Comparison of ENCODE assay signal across 26 cellular contexts in the genomic region with DNA sequence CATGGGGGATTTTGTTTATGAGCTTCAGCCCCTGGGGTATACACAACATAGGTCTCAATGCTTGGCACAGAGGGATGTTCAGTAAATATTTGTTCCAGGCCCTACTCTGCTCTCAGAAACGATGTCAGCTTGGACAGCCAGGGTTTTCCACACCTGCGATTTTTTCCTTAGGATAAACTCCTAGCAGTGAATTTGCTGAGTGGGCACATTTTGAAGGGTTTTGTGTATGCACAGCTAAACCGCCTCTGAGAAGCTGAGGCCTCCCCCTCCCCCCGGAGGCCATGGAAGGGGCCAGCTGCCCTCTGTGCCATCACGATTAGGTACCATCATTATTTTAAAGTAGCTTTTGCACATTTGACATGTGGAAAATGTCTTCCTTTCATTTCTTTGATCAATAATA.
DNase-seq lines count a peak whose midpoint lies in the region; ATAC-seq, FAIRE-seq and TF ChIP-seq lines count a peak whose summit lies in the region.
"Had no signal": no experiment of that assay in that cellular context is flagged by ENCODE, and none has a peak within 500 bp of the region (broad histone marks: within the 10 kb centered on the region; RNA-seq: fewer than 3 reads in every experiment).

No MANE protein-coding gene starts in this region.

- H3K9me1 ChIP-seq in K562 (ENCODE audit: control insufficient read depth, insufficient read depth, low read length): no peaks in the 10 kb centered on the region

- DNase-seq in NCI-H1417 (lab: John Stamatoyannopoulos, UW) (peak in 2 of 3 experiments; percentile 11 to 40), NCI-H1417 treated with DMSO at 0.1 percent for 48 hours (lab: John Stamatoyannopoulos, UW) (no peak), HepG2 (ENCODE audit: low spot score) (no peak), right lobe of liver (no peak), K562 (ENCODE audit: extremely low read depth in 1 of 4, low spot score in 3 of 4) (no peak), NCI-H2107 (lab: John Stamatoyannopoulos, UW) (no peak), NCI-H2029 treated with DMSO at 0.1 percent for 48 hours (lab: John Stamatoyannopoulos, UW) (no peak)
- DNase-seq: ACHN; BE2C; C1 segment of cervical spinal cord; CD4-positive, alpha-beta memory T cell; CD4-positive, CD25-positive, alpha-beta regulatory T cell; CD8-positive, alpha-beta memory T cell; COR-L47; DMS 273 treated with DMSO at 0.1 percent for 48 hours; DMS153; DMS53; DMS79; DND-41; EL; GDM1 had no signal

- H3K4me3 ChIP-seq in HepG2 (replicated peaks in 1 of 3; ENCODE audit: insufficient read depth in 1 of 3, low read depth in 2 of 3, low read length in 3 of 3): no peak overlapping the region
- no peak overlapping the region for H3K4me3 ChIP-seq in right lobe of liver
- H3K4me3 ChIP-seq in K562: no peak overlapping the region
- H3K4me3 ChIP-seq: BLaER1, GM12878 had no signal

- FAIRE-seq in HepG2 (lab: Jason Lieb, UNC) (no peak), K562 (lab: Jason Lieb, UNC) (no peak)
- FAIRE-seq: GM12878, GM12892, GM18507 had no signal

- CTCF ChIA-PET in HepG2 (lab: Yijun Ruan, JAX; ENCODE audit: low intra/inter-chr PET ratio, low total read pairs): no interaction called here
- CTCF ChIA-PET in K562 (lab: Yijun Ruan, JAX; ENCODE audit: low intra/inter-chr PET ratio): no interaction called here

- TF ChIP-seq CTCF in HepG2 (CRISPR knock-in tag; IDR thresholded peaks at IDR 0.05) (no peak), right lobe of liver (IDR thresholded peaks at IDR 0.05) (no peak), K562 (IDR thresholded peaks at IDR 0.05 in 2 of 3, conservative IDR thresholded peaks at IDR 0.05 in 1 of 3; ENCODE audit: insufficient read depth in 2 of 3, low read depth in 1 of 3, low read length in 3 of 3) (no peak)

- in situ Hi-C loops in HepG2 (cut with HindIII; ENCODE audit: extremely low pct_ligation_motif_present, low pct_unique_long_range_greater_than_20kb): no loop called here
- in situ Hi-C loops in K562 (cut with MboI): no loop called here

- H3K9ac ChIP-seq in HepG2 (ENCODE audit: insufficient read depth, low read depth, low read length) (no peak overlapping the region), K562 (ENCODE audit: insufficient read depth in 1 of 2, low read depth in 2 of 2, low read length in 2 of 2) (no peak overlapping the region)
- H3K9ac ChIP-seq: BLaER1 had no signal

- no peak for ATAC-seq in HepG2
- no peak for ATAC-seq in right lobe of liver
- ATAC-seq in K562: no peak
- ATAC-seq: GM12878 had no signal

- intact Hi-C loops in HepG2 (cut with micrococcal nuclease; ENCODE audit: unreplicated experiment) (no loop called here), right lobe of liver (cut with DNase I) (no loop called here), K562 (cut with micrococcal nuclease) (no loop called here)

- no peak for TF ChIP-seq RAD21 in HepG2 (CRISPR knock-in tag; IDR thresholded peaks at IDR 0.05)
- TF ChIP-seq RAD21 in K562 (CRISPR knock-in tag; conservative IDR thresholded peaks at IDR 0.05 in 1 of 2, IDR thresholded peaks at IDR 0.05 in 1 of 2): no peak

- WGBS in HepG2 (ENCODE audit: low lambda C conversion rate): 11% methylated on average over 5 of the region's 5 CpGs
- WGBS in right lobe of liver (ENCODE audit: insufficient coverage, low coverage, low lambda C conversion rate, missing lambda C conversion rate): 43% methylated on average over 4 of the region's 5 CpGs
- 1% methylated on average over 5 of the region's 5 CpGs for WGBS in K562 (ENCODE audit: insufficient coverage, low coverage, missing lambda C conversion rate)

- H3K4me2 ChIP-seq in HepG2 (ENCODE audit: low read depth, low read length): no peak overlapping the region
- H3K4me2 ChIP-seq in K562 (ENCODE audit: insufficient read depth, low read length): no peak overlapping the region
- H3K4me2 ChIP-seq: BLaER1 had no signal

- POLR2A ChIA-PET in HepG2 (lab: Yijun Ruan, JAX) (no interaction called here), K562 (lab: Yijun Ruan, JAX) (interaction anchor here (1.3 to 1.6 kb wide), 2 partner anchors 14 to 19 kb away, joined by 3 to 4 read pairs; no protein-coding TSS in a partner anchor)

- no peaks in the 10 kb centered on the region for H3K4me1 ChIP-seq in HepG2 (ENCODE audit: insufficient read depth, low read length)
- no peaks in the 10 kb centered on the region for H3K4me1 ChIP-seq in right lobe of liver
- H3K4me1 ChIP-seq in K562 (replicated peaks in 1 of 2; ENCODE audit: control insufficient read depth in 2 of 2, insufficient read depth in 2 of 2, low read length in 2 of 2): no peaks in the 10 kb centered on the region; a peak in 1 of 5 replicates
- H3K4me1 ChIP-seq: BE2C had no signal

- no peak overlapping the region for H2AFZ ChIP-seq in HepG2 (ENCODE audit: low read length)
- no peak overlapping the region for H2AFZ ChIP-seq in K562 (ENCODE audit: low read depth, low read length)

- no peaks in the 10 kb centered on the region for H3K36me3 ChIP-seq in HepG2 (replicated peaks in 1 of 2; ENCODE audit: control insufficient read depth in 1 of 2, insufficient read depth in 2 of 2, low read length in 2 of 2)
- H3K36me3 ChIP-seq in right lobe of liver: no peaks in the 10 kb centered on the region
- H3K36me3 ChIP-seq in K562 (ENCODE audit: control insufficient read depth, insufficient read depth, low read length): no peaks in the 10 kb centered on the region
- H3K36me3 ChIP-seq: BE2C, BLaER1 had no signal

- no peak for TF ChIP-seq EP300 in HepG2 (IDR thresholded peaks at IDR 0.05; ENCODE audit: low read depth in 2 of 2, low read length in 2 of 2)
- no peak for TF ChIP-seq EP300 in HepG2 (CRISPR knock-in tag; IDR thresholded peaks at IDR 0.05; ENCODE audit: borderline replicate concordance)
- TF ChIP-seq EP300 in K562 (IDR thresholded peaks at IDR 0.05; ENCODE audit: low read length): no peak

- TF ChIP-seq POLR2A in HepG2 (IDR thresholded peaks at IDR 0.05; ENCODE audit: insufficient read depth in 1 of 2, low read depth in 2 of 2, low read length in 2 of 2): no peak
- TF ChIP-seq POLR2A in right lobe of liver (IDR thresholded peaks at IDR 0.05): no peak
- no peak for TF ChIP-seq POLR2A in K562 (conservative IDR thresholded peaks at IDR 0.05)

- H3K27me3 ChIP-seq in HepG2 (ENCODE audit: control insufficient read depth in 1 of 2, insufficient read depth in 2 of 2, low read length in 2 of 2): peaks cover 18 to 86% of the 10 kb centered on the region in 2 experiments
- no peaks in the 10 kb centered on the region for H3K27me3 ChIP-seq in right lobe of liver
- peaks cover 4 to 30% of the 10 kb centered on the region in 2 experiments; a peak in 3 of 5 replicates for H3K27me3 ChIP-seq in K562 (ENCODE audit: control insufficient read depth in 2 of 2, insufficient read depth in 2 of 2, low read length in 2 of 2)
- H3K27me3 ChIP-seq: BE2C had no signal

- no peaks in the 10 kb centered on the region for H4K20me1 ChIP-seq in HepG2 (ENCODE audit: insufficient read depth, low read length)
- 0 out of 2 replicates have a peak, but pooled peaks cover 7% of the 10 kb centered on the region for H4K20me1 ChIP-seq in K562 (replicated peaks; ENCODE audit: control insufficient read depth, insufficient read depth, low read length)

- H3K9me3 ChIP-seq in HepG2 (ENCODE audit: low read length): peaks cover 7% of the 10 kb centered on the region
- H3K9me3 ChIP-seq in right lobe of liver: no peaks in the 10 kb centered on the region
- no peaks in the 10 kb centered on the region; the same call in none of the 2 replicates for H3K9me3 ChIP-seq in K562 (replicated peaks; ENCODE audit: control insufficient read depth, insufficient read depth, low read depth, low read length)
- H3K9me3 ChIP-seq: BE2C, BLaER1 had no signal

- H3K79me2 ChIP-seq in HepG2 (ENCODE audit: insufficient read depth, low read length): no peaks in the 10 kb centered on the region
- H3K79me2 ChIP-seq in K562 (ENCODE audit: control insufficient read depth, insufficient read depth, low read length): no peaks in the 10 kb centered on the region

- H3K27ac ChIP-seq in HepG2 (ENCODE audit: extremely low read length, insufficient read depth, low read length) (no peak overlapping the region), right lobe of liver (no peak overlapping the region), K562 (ENCODE audit: extremely low read depth, low read depth, low read length) (no peak overlapping the region)
- H3K27ac ChIP-seq: 22Rv1, BLaER1 had no signal

- no TSS peak for BruUV-seq in HepG2 (replicated peaks; lab: Mats Ljungman, UMichigan)
- no TSS peak for BruUV-seq in K562 (replicated peaks; lab: Mats Ljungman, UMichigan)

TF ChIP-seq in HepG2, 621 proteins besides CTCF, POLR2A, EP300 and RAD21:
- no peak for TF ChIP-seq ETV6 (CRISPR knock-in tag; conservative IDR thresholded peaks at IDR 0.05)
- TF ChIP-seq MAFG (CRISPR knock-in tag; IDR thresholded peaks at IDR 0.05): peak; percentile 58; the same call in 1 of the 2 replicates
- no peak for TF ChIP-seq HMGA1 (CRISPR knock-in tag; conservative IDR thresholded peaks at IDR 0.05)
- peak; percentile 100 for TF ChIP-seq MAFK (conservative IDR thresholded peaks at IDR 0.05 in 1 of 2, IDR thresholded peaks at IDR 0.05 in 1 of 2; ENCODE audit: low read length in 2 of 2)
- TF ChIP-seq ZNF30 (CRISPR knock-in tag; IDR thresholded peaks at IDR 0.05): no peak
- peak; percentile 100 for TF ChIP-seq MAFF (IDR thresholded peaks at IDR 0.05; ENCODE audit: low read depth, low read length)

TF ChIP-seq in K562, 482 proteins besides CTCF, POLR2A, EP300 and RAD21 (continues in another document):
- TF ChIP-seq ZNF76 (CRISPR knock-in tag; IDR thresholded peaks at IDR 0.05; ENCODE audit: borderline replicate concordance): no peak
- TF ChIP-seq MAFF (IDR thresholded peaks at IDR 0.05; ENCODE audit: low read length): peak; percentile 94
- no peak for TF ChIP-seq ILK (tag; IDR thresholded peaks at IDR 0.05; ENCODE audit: borderline replicate concordance, low read depth)
- no peak for TF ChIP-seq POLR2B (IDR thresholded peaks at IDR 0.05; ENCODE audit: low read depth, partially characterized antibody)
- no peak for TF ChIP-seq E2F6 (IDR thresholded peaks at IDR 0.05; ENCODE audit: borderline replicate concordance in 1 of 2, extremely low read depth in 1 of 2, insufficient read depth in 1 of 2, insufficient read length in 1 of 2, low read depth in 1 of 2, low read length in 1 of 2, poor library complexity in 1 of 2, severe bottlenecking in 1 of 2)
- no peak for TF ChIP-seq BRD9 (IDR thresholded peaks at IDR 0.05; ENCODE audit: low read depth, partially characterized antibody)
- no peak for TF ChIP-seq CC2D1A (IDR thresholded peaks at IDR 0.05)
- no peak for TF ChIP-seq HNRNPL (IDR thresholded peaks at IDR 0.05; ENCODE audit: low read depth, low read length)
- no peak for TF ChIP-seq ZNF282 (CRISPR knock-in tag; IDR thresholded peaks at IDR 0.05)
- TF ChIP-seq MYNN (IDR thresholded peaks at IDR 0.05): no peak
- TF ChIP-seq MYNN (CRISPR knock-in tag; IDR thresholded peaks at IDR 0.05): no peak
- TF ChIP-seq E2F3 (CRISPR knock-in tag; IDR thresholded peaks at IDR 0.05): no peak

Comparison
In these comparisons a context has a peak if more than half of its experiments do, and no peak if none do; other contexts are left out.
1. DNase-seq: peak in NCI-H1417 (2 of 3); none in NCI-H1417 treated with DMSO at 0.1 percent for 48 hours (single experiment), HepG2 (single experiment), right lobe of liver (0 of 3), K562 (0 of 4), NCI-H2107 (single experiment) and NCI-H2029 treated with DMSO at 0.1 percent for 48 hours (single experiment).